In the genomic region with DNA sequence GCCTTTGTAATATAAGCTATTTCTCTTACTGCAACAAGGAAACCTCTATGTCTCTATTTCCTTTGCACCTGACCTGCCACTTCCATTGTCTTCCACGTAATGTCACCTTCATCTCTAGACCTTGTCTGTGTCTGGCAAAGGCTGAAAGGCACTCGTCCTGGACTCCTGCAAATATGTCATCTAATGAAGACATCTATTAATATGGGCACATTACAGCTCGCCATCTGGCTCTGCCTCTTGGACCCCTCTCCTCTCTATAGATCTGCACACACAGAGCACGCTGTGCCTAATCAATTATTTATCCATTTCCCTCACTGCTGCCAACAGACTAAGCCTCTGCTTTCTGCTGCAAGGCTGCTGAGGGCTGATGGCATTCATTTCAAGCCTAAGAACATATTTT, we compare ENCODE assay signal across 25 cellular contexts.
"Had no signal": no experiment of that assay in that cellular context is flagged by ENCODE, and none has a peak within 500 bp of the region (broad histone marks: within the 10 kb centered on the region; RNA-seq: fewer than 3 reads in every experiment).

No MANE protein-coding gene starts in this region.

- H3K27ac Mint-ChIP-seq: activated CD4-positive, alpha-beta memory T cell treated with anti-CD3 and anti-CD28 coated beads for 36 hours; activated CD4-positive, alpha-beta T cell treated with anti-CD3 and anti-CD28 coated beads, Interleukin-2, amount 10 ng/mL, durations not matched to agents 7 days and 5 days; activated naive CD8-positive, alpha-beta T cell had no signal

- H3K27me3 ChIP-seq: SJCRH30 had no signal

- H3K27me3 Mint-ChIP-seq: activated CD4-positive, alpha-beta memory T cell treated with anti-CD3 and anti-CD28 coated beads for 36 hours; activated CD4-positive, alpha-beta T cell treated with anti-CD3 and anti-CD28 coated beads, Interleukin-2, amount 10 ng/mL, durations not matched to agents 7 days and 5 days; activated naive CD8-positive, alpha-beta T cell had no signal

- H3K4me3 Mint-ChIP-seq: activated CD4-positive, alpha-beta memory T cell treated with anti-CD3 and anti-CD28 coated beads for 36 hours; activated CD4-positive, alpha-beta T cell treated with anti-CD3 and anti-CD28 coated beads, Interleukin-2, amount 10 ng/mL, durations not matched to agents 7 days and 5 days; activated naive CD8-positive, alpha-beta T cell; activated T-cell treated with anti-CD3 and anti-CD28 coated beads, Interleukin-2, amount 50 U/mL, for 4 hours had no signal

- H3K4me1 ChIP-seq: SJCRH30 had no signal

- H3K36me3 ChIP-seq: SJCRH30 had no signal

- H3K4me3 ChIP-seq: SJCRH30 had no signal

- ATAC-seq: activated T-cell treated with anti-CD3 and anti-CD28 coated beads, Interleukin-2, amount 50 U/mL, for 4 hours; Panc1 had no signal

- H3K36me3 Mint-ChIP-seq: activated CD4-positive, alpha-beta memory T cell treated with anti-CD3 and anti-CD28 coated beads for 36 hours; activated naive CD8-positive, alpha-beta T cell had no signal

- H3K4me1 Mint-ChIP-seq: activated CD4-positive, alpha-beta T cell treated with anti-CD3 and anti-CD28 coated beads, Interleukin-2, amount 10 ng/mL, durations not matched to agents 7 days and 5 days had no signal

- H3K27ac ChIP-seq: KMS-11, RWPE1, SJCRH30, VCaP had no signal

- H3K9me3 Mint-ChIP-seq: activated CD4-positive, alpha-beta T cell treated with anti-CD3 and anti-CD28 coated beads, Interleukin-2, amount 10 ng/mL, durations not matched to agents 7 days and 5 days had no signal

- H3K9me3 ChIP-seq: SJCRH30, SK-N-SH had no signal

- DNase-seq: activated CD4-positive, alpha-beta memory T cell treated with anti-CD3 and anti-CD28 coated beads for 36 hours; activated CD4-positive, alpha-beta T cell treated with anti-CD3 and anti-CD28 coated beads, Interleukin-2, amount 10 ng/mL, durations not matched to agents 7 days and 5 days; activated CD4-positive, CD25-positive, alpha-beta regulatory T cell; activated CD8-positive, alpha-beta memory T cell treated with anti-CD3 and anti-CD28 coated beads for 24 hours; activated effector memory CD4-positive, alpha-beta T cell treated with anti-CD3 and anti-CD28 coated beads, Interleukin-2, amount 50 U/mL, for 16 hours; activated naive CD4-positive, alpha-beta T cell treated with Interleukin-2 at 50 U/mL for 16 hours; activated T-cell treated with anti-CD3 and anti-CD28 coated beads, Interleukin-2, amount 50 U/mL, for 4 hours; cerebellar nuclear complex; NCI-H1105; NCI-H1436; NCI-H187 treated with DMSO at 0.1 percent for 48 hours; NCI-H2171; NCI-H2227 treated with DMSO at 0.1 percent for 48 hours; NCI-H510A; NK-92 treated with Interleukin-12 subunit alpha and Interleukin-12 subunit beta, amount 100 ng/mL, for 24 hours; OCI-M1; Right ventricle myocardium superior; SJCRH30; SK-N-SH; T-helper 1 cell had no signal
